10 cellular contexts compared by ENCODE assay signal in the genomic region with DNA sequence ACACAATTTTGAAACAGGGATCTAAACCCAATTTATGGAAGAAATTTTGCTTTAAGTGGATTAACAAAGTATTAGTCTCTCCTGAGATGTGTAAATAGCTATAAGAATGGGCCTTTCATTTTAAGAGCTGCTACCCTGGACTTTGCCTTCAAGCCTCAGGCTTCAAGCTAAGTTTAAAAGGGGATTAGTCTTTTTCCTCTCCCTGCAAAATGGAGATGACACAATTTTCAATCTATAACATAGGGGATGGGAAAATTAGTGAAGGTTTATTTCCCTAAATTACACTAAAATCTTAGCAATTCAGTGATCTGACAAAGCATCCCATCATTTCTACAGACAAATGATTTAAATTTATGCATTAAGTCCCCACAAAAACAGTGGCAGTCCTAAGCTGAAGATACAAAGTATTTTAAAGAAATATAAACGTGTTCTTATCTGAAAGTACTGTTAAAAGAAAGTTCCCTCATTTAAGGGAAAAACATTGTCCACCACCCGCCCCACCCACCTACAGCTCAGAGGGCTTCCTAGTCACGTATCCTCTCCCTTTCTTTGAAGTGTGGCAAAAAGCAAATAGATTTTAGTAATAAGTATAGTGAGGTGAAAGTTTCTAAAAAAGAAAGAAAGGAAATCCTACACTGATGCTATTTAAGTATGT. TPM values are rescaled to one million over a fixed set of nuclear protein-coding genes. Genes with fewer than 3 reads are reported as not detected.
DNase-seq lines count a peak whose midpoint lies in the region; ATAC-seq and TF ChIP-seq lines count a peak whose summit lies in the region.
"Had no signal": no experiment of that assay in that cellular context is flagged by ENCODE, and none has a peak within 500 bp of the region (broad histone marks: within the 10 kb centered on the region; RNA-seq: fewer than 3 reads in every experiment).

No MANE protein-coding gene starts in this region.

- H3K4me3 ChIP-seq in Loucy (ENCODE audit: low read length, poor library complexity, severe bottlenecking) (peak overlapping the region; percentile 41), foreskin fibroblast (ENCODE audit: low read depth in 1 of 2, low read length in 2 of 2) (no peak overlapping the region)

- peak overlapping the region; percentile 16; the same call in 1 of the 2 replicates for H2AFZ ChIP-seq in Loucy (ENCODE audit: low read length)

- no peaks in the 10 kb centered on the region for H3K9me3 ChIP-seq in Loucy (ENCODE audit: insufficient read depth, low read depth, low read length)
- H3K9me3 ChIP-seq: neutrophil had no signal

- ATAC-seq in GM21576 (IDR thresholded peaks at IDR 0.05; ENCODE audit: unreplicated experiment): peak; percentile 76
- no peak for ATAC-seq in GM18861 (IDR thresholded peaks at IDR 0.05; ENCODE audit: unreplicated experiment)
- ATAC-seq: WTC11 had no signal

- H3K4me2 ChIP-seq in Loucy (ENCODE audit: low read depth, low read length, poor library complexity, severe bottlenecking): peak overlapping the region; percentile 57

- DNase-seq in GM10266 (ENCODE audit: extremely low spot score) (peak; percentile 15), endothelial cell (ENCODE audit: low spot score) (no peak), foreskin fibroblast (no peak), nephron progenitor cell (no peak), kidney tubule cell (ENCODE audit: low spot score) (no peak)

- peaks cover 63% of the 10 kb centered on the region; the same call in 1 of the 2 replicates for H3K79me2 ChIP-seq in Loucy (ENCODE audit: insufficient read depth, low read length)

- H3F3A ChIP-seq in Loucy (ENCODE audit: low read depth): no peaks in the 10 kb centered on the region; the same call in 1 of the 2 replicates

- TF ChIP-seq CTCF in GM10266 (IDR thresholded peaks at IDR 0.05; ENCODE audit: control insufficient read depth, insufficient read depth, low read depth, missing control alignments): no peak
- no peak for TF ChIP-seq CTCF in Loucy (conservative IDR thresholded peaks at IDR 0.05; ENCODE audit: low read length)
- no peak for TF ChIP-seq CTCF in endothelial cell (IDR thresholded peaks at IDR 0.05; ENCODE audit: unreplicated experiment)
- TF ChIP-seq CTCF in foreskin fibroblast (IDR thresholded peaks at IDR 0.05; ENCODE audit: low read depth, low read length): no peak
- no peak for TF ChIP-seq CTCF in nephron progenitor cell (IDR thresholded peaks at IDR 0.05)

- H3K9me2 ChIP-seq in Loucy (replicated peaks; ENCODE audit: low read depth, low read length): no peaks in the 10 kb centered on the region

- peak overlapping the region; percentile 20 for H3K27ac Mint-ChIP-seq in endothelial cell (ENCODE audit: unreplicated experiment)
- no peak overlapping the region for H3K27ac Mint-ChIP-seq in nephron progenitor cell
- H3K27ac Mint-ChIP-seq: WTC11 had no signal

- H3K4me3 Mint-ChIP-seq in endothelial cell (ENCODE audit: unreplicated experiment) (no peak overlapping the region), nephron progenitor cell (no peak overlapping the region)
- H3K4me3 Mint-ChIP-seq: WTC11 had no signal

- H4K20me1 ChIP-seq in Loucy (ENCODE audit: insufficient read depth, low read length, poor library complexity, severe bottlenecking): no peaks in the 10 kb centered on the region

- H3K27me3 Mint-ChIP-seq in endothelial cell (ENCODE audit: unreplicated experiment) (no peaks in the 10 kb centered on the region), nephron progenitor cell (ENCODE audit: low read depth, poor library complexity) (no peaks in the 10 kb centered on the region)

- H3K36me3 ChIP-seq in Loucy (ENCODE audit: insufficient read depth, low read length): no peaks in the 10 kb centered on the region
- H3K36me3 ChIP-seq: neutrophil had no signal

- H3K27me3 ChIP-seq in Loucy (ENCODE audit: insufficient read depth, low read length, poor library complexity, severe bottlenecking): no peaks in the 10 kb centered on the region
- H3K27me3 ChIP-seq: neutrophil had no signal

- H3K9ac ChIP-seq in Loucy (ENCODE audit: low read depth, low read length, poor library complexity, severe bottlenecking): peak overlapping the region; percentile 13

- peaks cover 70% of the 10 kb centered on the region for H3K4me1 Mint-ChIP-seq in endothelial cell (ENCODE audit: unreplicated experiment)
- peaks cover 31% of the 10 kb centered on the region for H3K4me1 Mint-ChIP-seq in nephron progenitor cell

- H3K36me3 Mint-ChIP-seq in endothelial cell (ENCODE audit: low read depth, unreplicated experiment) (peaks cover 18% of the 10 kb centered on the region), nephron progenitor cell (ENCODE audit: low read depth) (no peaks in the 10 kb centered on the region)
- H3K36me3 Mint-ChIP-seq: WTC11 had no signal

- H3K9me3 Mint-ChIP-seq in endothelial cell (ENCODE audit: unreplicated experiment) (no peaks in the 10 kb centered on the region), nephron progenitor cell (no peaks in the 10 kb centered on the region)
- H3K9me3 Mint-ChIP-seq: WTC11 had no signal

- peaks cover 79% of the 10 kb centered on the region for H3K4me1 ChIP-seq in Loucy (ENCODE audit: insufficient read depth, low read length, poor library complexity, severe bottlenecking)

RNA-seq across cellular contexts. Expression of a gene that starts 14.5 kb away (rescaled TPM):
- total RNA-seq in endothelial cell (ENCODE audit: unreplicated experiment): 102 TPM
